In genomic region chr10:123645615-123646014, GRCh38 we compare ENCODE assay signal across 36 cellular contexts. TPM values are rescaled to one million over a fixed set of nuclear protein-coding genes. Genes with fewer than 3 reads are reported as not detected.
"Had no signal": no experiment of that assay in that cellular context is flagged by ENCODE, and none has a peak within 500 bp of the region (broad histone marks: within the 10 kb centered on the region; RNA-seq: fewer than 3 reads in every experiment).

No MANE protein-coding gene starts in this region.

- H3K4me3 Mint-ChIP-seq: activated B cell treated with CpG ODN at 0.5 μM for 24 hours; activated CD8-positive, alpha-beta T cell treated with anti-CD3 and anti-CD28 coated beads for 36 hours; activated naive CD8-positive, alpha-beta T cell; activated T-cell treated with anti-CD3 and anti-CD28 coated beads, Interleukin-2, amount 50 U/mL, for 4 hours; activated T-helper 17 cell treated with anti-CD3 and anti-CD28 coated beads, Interleukin-2, amount 50 U/mL, for 72 hours; central memory CD8-positive, alpha-beta T cell; dendritic cell treated with granulocyte-macrophage colony-stimulating factor and Interleukin-4, amounts not matched to agents 40 ng/mL and 50 ng/mL, for 4 days; effector memory CD8-positive, alpha-beta T cell; T-helper 17 cell; T-helper 2 cell treated with Interferon-gamma antibody and Interleukin-4, amounts not matched to agents 5 μg/mL and 100 μg/mL, for 36 hours had no signal

- H3K4me1 ChIP-seq: esophagus squamous epithelium, gastroesophageal sphincter had no signal

- H3K9me3 ChIP-seq: esophagus squamous epithelium, gastroesophageal sphincter had no signal

- H3K4me1 Mint-ChIP-seq: activated B cell treated with CpG ODN at 0.5 μM for 24 hours; activated T-helper 17 cell treated with anti-CD3 and anti-CD28 coated beads, Interleukin-2, amount 50 U/mL, for 72 hours; central memory CD8-positive, alpha-beta T cell; T-helper 17 cell had no signal

- H3K27me3 ChIP-seq: brain microvascular endothelial cell had no signal

- H3K27ac Mint-ChIP-seq: activated B cell treated with CpG ODN at 0.5 μM for 24 hours; activated CD8-positive, alpha-beta T cell treated with anti-CD3 and anti-CD28 coated beads for 36 hours; activated naive CD8-positive, alpha-beta T cell; activated T-helper 17 cell treated with anti-CD3 and anti-CD28 coated beads, Interleukin-2, amount 50 U/mL, for 72 hours; dendritic cell treated with granulocyte-macrophage colony-stimulating factor and Interleukin-4, amounts not matched to agents 40 ng/mL and 50 ng/mL, for 4 days; effector memory CD8-positive, alpha-beta T cell; T-helper 17 cell; T-helper 2 cell treated with Interferon-gamma antibody and Interleukin-4, amounts not matched to agents 5 μg/mL and 100 μg/mL, for 36 hours had no signal

- DNase-seq: activated B cell treated with CpG ODN at 0.5 μM for 24 hours; activated CD4-positive, alpha-beta T cell treated with anti-CD3 and anti-CD28 coated beads for 48 hours; activated CD4-positive, alpha-beta T cell treated with anti-CD3 and anti-CD28 coated beads, Interleukin-2, amount 50 U/mL, for 1 hour; activated CD4-positive, alpha-beta T cell treated with anti-CD3 and anti-CD28 coated beads, Interleukin-2, amount 50 U/mL, for 48 hours; activated CD8-positive, alpha-beta memory T cell treated with anti-CD3 and anti-CD28 coated beads for 24 hours; activated CD8-positive, alpha-beta T cell treated with anti-CD3 and anti-CD28 coated beads for 36 hours; activated effector memory CD4-positive, alpha-beta T cell treated with Interleukin-2 at 50 U/mL for 16 hours; activated gamma-delta T cell treated with Interleukin-2 at 50 U/mL for 16 hours; activated naive CD4-positive, alpha-beta T cell treated with anti-CD3 and anti-CD28 coated beads, Interleukin-2, amount 50 U/mL, for 16 hours; activated naive CD4-positive, alpha-beta T cell treated with Interleukin-2 at 50 U/mL for 16 hours; activated T-cell treated with anti-CD3 and anti-CD28 coated beads, Interleukin-2, amount 50 U/mL, for 4 hours; amniotic stem cell; anterior cingulate cortex; brain microvascular endothelial cell; effector CD4-positive, alpha-beta T cell; effector memory CD8-positive, alpha-beta T cell; esophagus squamous epithelium; foreskin melanocyte; T-helper 1 cell; T-helper 17 cell; T1000; WERI-Rb-1 had no signal

- H3K27me3 Mint-ChIP-seq: dendritic cell treated with granulocyte-macrophage colony-stimulating factor and Interleukin-4, amounts not matched to agents 40 ng/mL and 50 ng/mL, for 4 days had no signal

- H3K36me3 Mint-ChIP-seq: activated naive CD8-positive, alpha-beta T cell had no signal

- ATAC-seq: activated CD4-positive, CD25-positive, alpha-beta regulatory T cell treated with anti-CD3 and anti-CD28 coated beads, Interleukin-2, amount 50 U/mL, for 24 hours; activated CD8-positive, alpha-beta T cell treated with anti-CD3 and anti-CD28 coated beads for 36 hours; activated T-cell treated with anti-CD3 and anti-CD28 coated beads, Interleukin-2, amount 50 U/mL, for 4 hours; activated T-helper 17 cell treated with anti-CD3 and anti-CD28 coated beads, Interleukin-2, amount 50 U/mL, for 72 hours; effector memory CD8-positive, alpha-beta T cell; gastroesophageal sphincter; T-helper 17 cell had no signal

- H3K9me3 Mint-ChIP-seq: activated B cell treated with CpG ODN at 0.5 μM for 24 hours; activated CD8-positive, alpha-beta T cell treated with anti-CD3 and anti-CD28 coated beads for 36 hours; activated T-cell treated with anti-CD3 and anti-CD28 coated beads, Interleukin-2, amount 50 U/mL, for 4 hours; activated T-helper 17 cell treated with anti-CD3 and anti-CD28 coated beads, Interleukin-2, amount 50 U/mL, for 72 hours; central memory CD8-positive, alpha-beta T cell; dendritic cell treated with granulocyte-macrophage colony-stimulating factor and Interleukin-4, amounts not matched to agents 40 ng/mL and 50 ng/mL, for 4 days; effector memory CD8-positive, alpha-beta T cell; T-helper 2 cell treated with Interferon-gamma antibody and Interleukin-4, amounts not matched to agents 5 μg/mL and 100 μg/mL, for 36 hours had no signal

- H3K27ac ChIP-seq: brain microvascular endothelial cell, coronary artery, epithelial cell of prostate, esophagus squamous epithelium, gastroesophageal sphincter, WERI-Rb-1 had no signal

RNA-seq across cellular contexts. Expression of gene GPR26, which starts 20.5 kb away (rescaled TPM):
- total RNA-seq: activated B cell treated with CpG ODN at 0.5 μM for 24 hours; activated CD8-positive, alpha-beta T cell treated with anti-CD3 and anti-CD28 coated beads for 36 hours; activated T-cell treated with anti-CD3 and anti-CD28 coated beads, Interleukin-2, amount 50 U/mL, for 4 hours; activated T-helper 17 cell treated with anti-CD3 and anti-CD28 coated beads, Interleukin-2, amount 50 U/mL, for 72 hours; bronchial epithelial cell; cardiac septum; endothelial cell of umbilical vein; esophagus squamous epithelium; fibroblast of lung; fibroblast of villous mesenchyme; T-helper 17 cell had no signal
